ENCODE assay signal across 31 cellular contexts in the genomic region with DNA sequence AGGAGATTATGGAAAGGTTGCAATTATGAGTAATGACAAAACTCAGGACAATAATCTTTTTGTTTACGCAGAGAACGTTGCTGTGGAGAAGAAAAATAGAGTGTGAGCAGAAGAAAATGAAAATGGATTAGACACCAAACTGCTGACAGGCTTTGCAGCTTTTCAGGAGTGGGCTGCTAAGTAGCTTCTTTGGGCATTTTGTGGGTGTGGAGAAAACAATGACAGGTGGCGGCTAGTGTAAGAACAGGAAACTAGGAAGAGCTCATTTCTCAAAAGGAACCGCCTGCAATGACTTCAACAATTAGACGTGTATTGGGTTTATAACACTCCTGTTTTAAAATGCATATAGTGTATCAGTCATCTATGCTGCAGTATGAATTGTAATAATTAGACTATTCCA. TPM values are rescaled to one million over a fixed set of nuclear protein-coding genes. Genes with fewer than 3 reads are reported as not detected.
"Had no signal": no experiment of that assay in that cellular context is flagged by ENCODE, and none has a peak within 500 bp of the region (broad histone marks: within the 10 kb centered on the region; RNA-seq: fewer than 3 reads in every experiment).

No MANE protein-coding gene starts in this region.

- H3K4me3 Mint-ChIP-seq: activated CD4-positive, alpha-beta T cell treated with anti-CD3 and anti-CD28 coated beads, Interleukin-2, amount 10 ng/mL, durations not matched to agents 24 days and 14 days; activated CD8-positive, alpha-beta T cell treated with anti-CD3 and anti-CD28 coated beads for 36 hours; activated naive CD8-positive, alpha-beta T cell treated with anti-CD3 and anti-CD28 coated beads for 36 hours; activated T-cell treated with anti-CD3 and anti-CD28 coated beads, Interleukin-2, amount 50 U/mL, for 72 hours; activated T-helper 17 cell treated with anti-CD3 and anti-CD28 coated beads, Interleukin-2, amount 50 U/mL, for 72 hours had no signal

- H3K4me1 Mint-ChIP-seq: activated CD4-positive, alpha-beta T cell treated with anti-CD3 and anti-CD28 coated beads, Interleukin-2, amount 10 ng/mL, durations not matched to agents 24 days and 14 days; activated naive CD8-positive, alpha-beta T cell treated with anti-CD3 and anti-CD28 coated beads for 36 hours; activated T-helper 17 cell treated with anti-CD3 and anti-CD28 coated beads, Interleukin-2, amount 50 U/mL, for 72 hours had no signal

- ATAC-seq: activated CD8-positive, alpha-beta T cell treated with anti-CD3 and anti-CD28 coated beads for 36 hours; activated T-cell treated with anti-CD3 and anti-CD28 coated beads, Interleukin-2, amount 50 U/mL, for 72 hours; activated T-helper 17 cell treated with anti-CD3 and anti-CD28 coated beads, Interleukin-2, amount 50 U/mL, for 72 hours; Panc1 had no signal

- H3K36me3 ChIP-seq: brain microvascular endothelial cell, SJCRH30 had no signal

- H3K36me3 Mint-ChIP-seq: activated naive CD8-positive, alpha-beta T cell treated with anti-CD3 and anti-CD28 coated beads for 36 hours had no signal

- DNase-seq: activated CD4-positive, alpha-beta T cell treated with anti-CD3 and anti-CD28 coated beads, Interleukin-2, amount 10 ng/mL, durations not matched to agents 24 days and 14 days; activated CD4-positive, alpha-beta T cell treated with anti-CD3 and anti-CD28 coated beads, Interleukin-2, amount 50 U/mL, for 4 hours; activated CD8-positive, alpha-beta T cell treated with anti-CD3 and anti-CD28 coated beads for 36 hours; activated effector memory CD4-positive, alpha-beta T cell treated with anti-CD3 and anti-CD28 coated beads, Interleukin-2, amount 50 U/mL, for 16 hours; activated naive CD4-positive, alpha-beta T cell; activated naive CD4-positive, alpha-beta T cell treated with anti-CD3 and anti-CD28 coated beads, Interleukin-2, amount 50 U/mL, for 16 hours; activated naive CD8-positive, alpha-beta T cell treated with anti-CD3 and anti-CD28 coated beads for 36 hours; activated T-cell treated with anti-CD3 and anti-CD28 coated beads, Interleukin-2, amount 50 U/mL, for 1 hour; activated T-cell treated with anti-CD3 and anti-CD28 coated beads, Interleukin-2, amount 50 U/mL, for 72 hours; amniotic stem cell; aorta; brain microvascular endothelial cell; central memory CD4-positive, alpha-beta T cell; Karpas-422; KBM-7; NCI-H1105; NCI-H1417 treated with DMSO at 0.1 percent for 48 hours; NCI-H1694; NCI-H1930; NCI-H2081 treated with DMSO at 0.1 percent for 48 hours; NCI-H226; NCI-H526 treated with DMSO at 0.1 percent for 48 hours; SHP77; SJCRH30; T1000 had no signal

- H3K9me3 Mint-ChIP-seq: activated CD4-positive, alpha-beta T cell treated with anti-CD3 and anti-CD28 coated beads, Interleukin-2, amount 10 ng/mL, durations not matched to agents 24 days and 14 days; activated CD8-positive, alpha-beta T cell treated with anti-CD3 and anti-CD28 coated beads for 36 hours; activated naive CD8-positive, alpha-beta T cell treated with anti-CD3 and anti-CD28 coated beads for 36 hours; activated T-cell treated with anti-CD3 and anti-CD28 coated beads, Interleukin-2, amount 50 U/mL, for 72 hours; activated T-helper 17 cell treated with anti-CD3 and anti-CD28 coated beads, Interleukin-2, amount 50 U/mL, for 72 hours had no signal

- H3K4me3 ChIP-seq: SJCRH30, SK-N-MC had no signal

- H3K27me3 Mint-ChIP-seq: activated CD4-positive, alpha-beta T cell treated with anti-CD3 and anti-CD28 coated beads, Interleukin-2, amount 10 ng/mL, durations not matched to agents 24 days and 14 days; activated CD8-positive, alpha-beta T cell treated with anti-CD3 and anti-CD28 coated beads for 36 hours; activated naive CD8-positive, alpha-beta T cell treated with anti-CD3 and anti-CD28 coated beads for 36 hours; activated T-helper 17 cell treated with anti-CD3 and anti-CD28 coated beads, Interleukin-2, amount 50 U/mL, for 72 hours had no signal

- H3K27me3 ChIP-seq: brain microvascular endothelial cell, SJCRH30 had no signal

- H3K9me3 ChIP-seq: SJCRH30 had no signal

- H3K27ac ChIP-seq: brain microvascular endothelial cell, SJCRH30, SK-N-MC had no signal

- H3K27ac Mint-ChIP-seq: activated CD4-positive, alpha-beta T cell treated with anti-CD3 and anti-CD28 coated beads, Interleukin-2, amount 10 ng/mL, durations not matched to agents 24 days and 14 days; activated CD8-positive, alpha-beta T cell treated with anti-CD3 and anti-CD28 coated beads for 36 hours; activated naive CD8-positive, alpha-beta T cell treated with anti-CD3 and anti-CD28 coated beads for 36 hours; activated T-cell treated with anti-CD3 and anti-CD28 coated beads, Interleukin-2, amount 50 U/mL, for 72 hours; activated T-helper 17 cell treated with anti-CD3 and anti-CD28 coated beads, Interleukin-2, amount 50 U/mL, for 72 hours had no signal

RNA-seq across cellular contexts. Expression of a gene that starts 18.3 kb away (rescaled TPM):
- total RNA-seq: activated CD4-positive, alpha-beta T cell treated with anti-CD3 and anti-CD28 coated beads, Interleukin-2, amount 10 ng/mL, durations not matched to agents 24 days and 14 days; activated CD8-positive, alpha-beta memory T cell treated with anti-CD3 and anti-CD28 coated beads for 36 hours; activated CD8-positive, alpha-beta T cell treated with anti-CD3 and anti-CD28 coated beads for 36 hours; activated naive CD8-positive, alpha-beta T cell treated with anti-CD3 and anti-CD28 coated beads for 36 hours; activated T-cell treated with anti-CD3 and anti-CD28 coated beads, Interleukin-2, amount 50 U/mL, for 72 hours; activated T-helper 17 cell treated with anti-CD3 and anti-CD28 coated beads, Interleukin-2, amount 50 U/mL, for 72 hours; T-helper 1 cell treated with Interleukin-12 subunit alpha and Interleukin-12 subunit beta and Interleukin-4 antibody, amounts not matched to agents 30 ng/mL and 1 ng/mL, for 36 hours; T-helper 2 cell treated with Interferon-gamma antibody and Interleukin-4, amounts not matched to agents 100 ng/mL and 5 ng/mL, for 36 hours had no signal
